In genomic region chr4:112677519-112678091, GRCh38 we compare ENCODE assay signal across 30 cellular contexts.
"Had no signal": no experiment of that assay in that cellular context is flagged by ENCODE, and none has a peak within 500 bp of the region (broad histone marks: within the 10 kb centered on the region; RNA-seq: fewer than 3 reads in every experiment).

No MANE protein-coding gene starts in this region.

- H3K4me3 ChIP-seq: coronary artery, esophagus squamous epithelium, heart right ventricle, lower lobe of right lung, mucosa of descending colon, prostate gland, right atrium auricular region, sigmoid colon, skin epidermis, spleen, testis, tibial artery had no signal

- H3K9me3 ChIP-seq: esophagus squamous epithelium, heart right ventricle, lower lobe of right lung, mucosa of descending colon, prostate gland, right atrium auricular region, sigmoid colon, spleen, testis, tibial artery had no signal

- H2AFZ ChIP-seq: parathyroid adenoma had no signal

- H3K4me1 Mint-ChIP-seq: immature natural killer cell; mesothelial cell of epicardium; naive B cell; stimulated activated memory B cell treated with anti-CD40 and anti-IgM and Interleukin-4, amounts not matched to agents 10 μg/mL and 1 μg/mL and 100 μg/mL, for 72 hours had no signal

- H3K9me3 Mint-ChIP-seq: immature natural killer cell; memory B cell; mesothelial cell of epicardium; naive B cell; natural killer cell treated with Interleukin-12 subunit alpha and Interleukin-12 subunit beta and Interleukin-15 and Interleukin-18, amount 100 ng/mL, for 72 hours; neural crest cell; stimulated activated memory B cell treated with anti-CD40 and anti-IgM and Interleukin-4, amounts not matched to agents 10 μg/mL and 1 μg/mL and 100 μg/mL, for 72 hours; type B pancreatic cell had no signal

- H3K27me3 ChIP-seq: esophagus squamous epithelium, heart right ventricle, right atrium auricular region, sigmoid colon, spleen, testis, tibial artery had no signal

- H3K9ac ChIP-seq: parathyroid adenoma had no signal

- H3K36me3 ChIP-seq: esophagus squamous epithelium, heart right ventricle, lower lobe of right lung, prostate gland, right atrium auricular region, sigmoid colon, spleen, tibial artery had no signal

- DNase-seq: dermis blood vessel endothelial cell; effector memory CD4-positive, alpha-beta T cell; esophagus squamous epithelium; foreskin melanocyte; glutamatergic neuron; heart right ventricle; hippocampal formation; immature natural killer cell; left ventricle myocardium superior; lower lobe of right lung; mucosa of descending colon; naive B cell; sigmoid colon; spleen; stimulated activated CD4-positive, alpha-beta T cell treated with anti-CD3 and anti-CD28 coated beads, Interleukin-4, amount 100 ng/mL, for 4 hours; stimulated activated naive CD8-positive, alpha-beta T cell treated with anti-CD3 and anti-CD28 coated beads, Interleukin-15, Interleukin-2, amounts not matched to agents 100 U/mL and 50 U/mL, for 24 hours; substantia nigra; testis; tibial artery had no signal

- H3K27ac Mint-ChIP-seq: immature natural killer cell; memory B cell; mesothelial cell of epicardium; naive B cell; natural killer cell treated with Interleukin-12 subunit alpha and Interleukin-12 subunit beta and Interleukin-15 and Interleukin-18, amount 100 ng/mL, for 72 hours; stimulated activated memory B cell treated with anti-CD40 and anti-IgM and Interleukin-4, amounts not matched to agents 10 μg/mL and 1 μg/mL and 100 μg/mL, for 72 hours; type B pancreatic cell had no signal

- H3K36me3 Mint-ChIP-seq: immature natural killer cell; memory B cell; mesothelial cell of epicardium; naive B cell; natural killer cell treated with Interleukin-12 subunit alpha and Interleukin-12 subunit beta and Interleukin-15 and Interleukin-18, amount 100 ng/mL, for 72 hours; stimulated activated memory B cell treated with anti-CD40 and anti-IgM and Interleukin-4, amounts not matched to agents 10 μg/mL and 1 μg/mL and 100 μg/mL, for 72 hours; type B pancreatic cell had no signal

- H3K79me2 ChIP-seq: parathyroid adenoma had no signal

- ATAC-seq: left ventricle myocardium superior; lower lobe of right lung; mucosa of descending colon; natural killer cell treated with Interleukin-12 subunit alpha and Interleukin-12 subunit beta and Interleukin-15 and Interleukin-18, amount 100 ng/mL, for 72 hours; stimulated activated memory B cell treated with anti-CD40 and anti-IgM and Interleukin-4, amounts not matched to agents 10 μg/mL and 1 μg/mL and 100 μg/mL, for 72 hours; stimulated activated naive CD8-positive, alpha-beta T cell treated with anti-CD3 and anti-CD28 coated beads, Interleukin-15, Interleukin-2, amounts not matched to agents 100 U/mL and 50 U/mL, for 24 hours had no signal

- H3K4me1 ChIP-seq: esophagus squamous epithelium, lower lobe of right lung, parathyroid adenoma, prostate gland, right atrium auricular region, sigmoid colon, spleen, testis, tibial artery had no signal

- H3K27ac ChIP-seq: coronary artery, esophagus squamous epithelium, heart right ventricle, lower lobe of right lung, parathyroid adenoma, prostate gland, right atrium auricular region, sigmoid colon, skin epidermis, spleen, testis, tibial artery had no signal

- H3K27me3 Mint-ChIP-seq: memory B cell; natural killer cell treated with Interleukin-12 subunit alpha and Interleukin-12 subunit beta and Interleukin-15 and Interleukin-18, amount 100 ng/mL, for 72 hours; stimulated activated memory B cell treated with anti-CD40 and anti-IgM and Interleukin-4, amounts not matched to agents 10 μg/mL and 1 μg/mL and 100 μg/mL, for 72 hours; type B pancreatic cell had no signal

- H3K4me3 Mint-ChIP-seq: immature natural killer cell; memory B cell; mesothelial cell of epicardium; naive B cell; natural killer cell treated with Interleukin-12 subunit alpha and Interleukin-12 subunit beta and Interleukin-15 and Interleukin-18, amount 100 ng/mL, for 72 hours; neural crest cell; stimulated activated memory B cell treated with anti-CD40 and anti-IgM and Interleukin-4, amounts not matched to agents 10 μg/mL and 1 μg/mL and 100 μg/mL, for 72 hours; type B pancreatic cell had no signal
